ENCODE assay signal across 12 cellular contexts in genomic region chr14:35197015-35197414, GRCh38.
DNase-seq lines count a peak whose midpoint lies in the region; ATAC-seq lines count a peak whose summit lies in the region.
"Had no signal": no experiment of that assay in that cellular context is flagged by ENCODE, and none has a peak within 500 bp of the region (broad histone marks: within the 10 kb centered on the region; RNA-seq: fewer than 3 reads in every experiment).

No MANE protein-coding gene starts in this region.

- no peaks in the 10 kb centered on the region for H3K27me3 Mint-ChIP-seq in activated T-cell treated with anti-CD3 and anti-CD28 coated beads, Interleukin-2, amount 50 U/mL, for 24 hours
- H3K27me3 Mint-ChIP-seq: stimulated activated naive CD8-positive, alpha-beta T cell treated with anti-CD3 and anti-CD28 coated beads, Interleukin-15, Interleukin-2, amounts not matched to agents 100 ng/mL and 50 ng/mL, for 24 hours had no signal

- no peak overlapping the region for H3K4me3 Mint-ChIP-seq in activated T-cell treated with anti-CD3 and anti-CD28 coated beads, Interleukin-2, amount 50 U/mL, for 24 hours
- H3K4me3 Mint-ChIP-seq in stimulated activated effector memory CD8-positive, alpha-beta T cell treated with anti-CD3 and anti-CD28 coated beads, Interleukin-12 subunit alpha, Interleukin-12 subunit beta, amount 100 ng/mL, for 72 hours, result peak overlapping the region; percentile 2
- H3K4me3 Mint-ChIP-seq: stimulated activated naive CD8-positive, alpha-beta T cell treated with anti-CD3 and anti-CD28 coated beads, Interleukin-15, Interleukin-2, amounts not matched to agents 100 ng/mL and 50 ng/mL, for 24 hours had no signal

- H3K27ac Mint-ChIP-seq in activated T-cell treated with anti-CD3 and anti-CD28 coated beads, Interleukin-2, amount 50 U/mL, for 24 hours, result peak overlapping the region; percentile 62
- peak overlapping the region; percentile 14 for H3K27ac Mint-ChIP-seq in stimulated activated effector memory CD8-positive, alpha-beta T cell treated with anti-CD3 and anti-CD28 coated beads, Interleukin-12 subunit alpha, Interleukin-12 subunit beta, amount 100 ng/mL, for 72 hours
- H3K27ac Mint-ChIP-seq: stimulated activated naive CD8-positive, alpha-beta T cell treated with anti-CD3 and anti-CD28 coated beads, Interleukin-15, Interleukin-2, amounts not matched to agents 100 ng/mL and 50 ng/mL, for 24 hours had no signal

- peaks cover 42% of the 10 kb centered on the region for H3K4me1 Mint-ChIP-seq in activated T-cell treated with anti-CD3 and anti-CD28 coated beads, Interleukin-2, amount 50 U/mL, for 24 hours (ENCODE audit: low read depth)
- H3K4me1 Mint-ChIP-seq in stimulated activated effector memory CD8-positive, alpha-beta T cell treated with anti-CD3 and anti-CD28 coated beads, Interleukin-12 subunit alpha, Interleukin-12 subunit beta, amount 100 ng/mL, for 72 hours, result peaks cover 32% of the 10 kb centered on the region

- peak; percentile 95 for ATAC-seq in stimulated activated effector memory CD8-positive, alpha-beta T cell treated with anti-CD3 and anti-CD28 coated beads, Interleukin-12 subunit alpha, Interleukin-12 subunit beta, amount 100 ng/mL, for 72 hours
- ATAC-seq in HG03432 (IDR thresholded peaks at IDR 0.05; ENCODE audit: unreplicated experiment), result no peak
- ATAC-seq in GM21528 (IDR thresholded peaks at IDR 0.05; ENCODE audit: low FRiP score, unreplicated experiment), result no peak

- DNase-seq in activated T-cell treated with anti-CD3 and anti-CD28 coated beads, Interleukin-2, amount 50 U/mL, for 24 hours, result no peak
- DNase-seq in activated T-cell treated with anti-CD3 and anti-CD28 coated beads for 4 hours, result no peak
- DNase-seq in SW480 (ENCODE audit: low spot score), result peak; percentile 29
- peak; percentile 18 for DNase-seq in fibroblast of gingiva (ENCODE audit: low read depth)
- no peak for DNase-seq in stimulated activated effector memory CD8-positive, alpha-beta T cell treated with anti-CD3 and anti-CD28 coated beads, Interleukin-12 subunit alpha, Interleukin-12 subunit beta, amount 100 ng/mL, for 72 hours (ENCODE audit: low spot score in 2 of 2)
- DNase-seq in Kasumi-1 (lab: John Stamatoyannopoulos, UW), result no peak
- DNase-seq: cerebellar nuclear complex, KBM-7, NCI-H446 treated with DMSO at 0.1 percent for 48 hours had no signal

- H3K9me3 Mint-ChIP-seq in activated T-cell treated with anti-CD3 and anti-CD28 coated beads, Interleukin-2, amount 50 U/mL, for 24 hours, result peaks cover 4% of the 10 kb centered on the region
- no peaks in the 10 kb centered on the region for H3K9me3 Mint-ChIP-seq in stimulated activated effector memory CD8-positive, alpha-beta T cell treated with anti-CD3 and anti-CD28 coated beads, Interleukin-12 subunit alpha, Interleukin-12 subunit beta, amount 100 ng/mL, for 72 hours

- peaks cover 21% of the 10 kb centered on the region for H3K36me3 Mint-ChIP-seq in activated T-cell treated with anti-CD3 and anti-CD28 coated beads, Interleukin-2, amount 50 U/mL, for 24 hours (ENCODE audit: low read depth)
- peaks cover under 1% of the 10 kb centered on the region for H3K36me3 Mint-ChIP-seq in stimulated activated effector memory CD8-positive, alpha-beta T cell treated with anti-CD3 and anti-CD28 coated beads, Interleukin-12 subunit alpha, Interleukin-12 subunit beta, amount 100 ng/mL, for 72 hours

Comparison
In these comparisons a context has a peak if more than half of its experiments do, and no peak if none do; other contexts are left out.
1. DNase-seq: peak in SW480 (single experiment) and fibroblast of gingiva (single experiment); none in activated T-cell treated with anti-CD3 and anti-CD28 coated beads, Interleukin-2, amount 50 U/mL, for 24 hours (single experiment), activated T-cell treated with anti-CD3 and anti-CD28 coated beads for 4 hours (single experiment), stimulated activated effector memory CD8-positive, alpha-beta T cell treated with anti-CD3 and anti-CD28 coated beads, Interleukin-12 subunit alpha, Interleukin-12 subunit beta, amount 100 ng/mL, for 72 hours (0 of 2) and Kasumi-1 (0 of 2).